ENCODE assay signal across 8 cellular contexts in genomic region chr2:12717988-12718661, GRCh38. TPM values are rescaled to one million over a fixed set of nuclear protein-coding genes. Genes with fewer than 3 reads are reported as not detected.
DNase-seq lines count a peak whose midpoint lies in the region; ATAC-seq and TF ChIP-seq lines count a peak whose summit lies in the region.

No MANE protein-coding gene starts in this region.

- peaks cover 61% of the 10 kb centered on the region for H3K79me2 ChIP-seq in osteoblast (ENCODE audit: insufficient read depth, low read length)

- TF ChIP-seq CTCF in osteoblast (IDR thresholded peaks at IDR 0.05; ENCODE audit: extremely low read depth, low read depth, low read length) = no peak

- DNase-seq in Daoy (ENCODE audit: low read depth) (peak; percentile 55), NCI-H1092 (lab: John Stamatoyannopoulos, UW) (peak; percentile 16), fibroblast of gingiva (ENCODE audit: low read depth) (peak; percentile 10), osteoblast (ENCODE audit: insufficient read length, low spot score, missing footprints) (no peak), NOMO-1 treated with dmso at 0.1 percent for 144 hours (lab: John Stamatoyannopoulos, UW; ENCODE audit: unreplicated experiment) (no peak)
- peak; percentile 24 for DNase-seq in activated T-cell treated with anti-CD3 and anti-CD28 coated beads, Interleukin-2, amount 50 U/mL, for 4 hours

- H3K27me3 Mint-ChIP-seq in activated T-cell treated with anti-CD3 and anti-CD28 coated beads, Interleukin-2, amount 50 U/mL, for 4 hours (ENCODE audit: low read depth) = no peaks in the 10 kb centered on the region

- peaks cover 3% of the 10 kb centered on the region for H4K20me1 ChIP-seq in osteoblast (ENCODE audit: insufficient read depth, low read length)

- H2AFZ ChIP-seq in osteoblast (ENCODE audit: low read length) = peak overlapping the region; percentile 18

- ATAC-seq in activated T-cell treated with anti-CD3 and anti-CD28 coated beads, Interleukin-2, amount 50 U/mL, for 4 hours = peak in 1 of 2 donors; percentile 1
- no peak for ATAC-seq in HG03457 (IDR thresholded peaks at IDR 0.05; ENCODE audit: unreplicated experiment)
- ATAC-seq in GM18519 (IDR thresholded peaks at IDR 0.05; ENCODE audit: low FRiP score, unreplicated experiment) = no peak

- no peaks in the 10 kb centered on the region for H3K9me3 Mint-ChIP-seq in activated T-cell treated with anti-CD3 and anti-CD28 coated beads, Interleukin-2, amount 50 U/mL, for 4 hours

- H3K27ac ChIP-seq in osteoblast (ENCODE audit: low read depth, low read length) = peak overlapping the region; percentile 86

- H3K4me3 ChIP-seq in osteoblast (ENCODE audit: insufficient read depth, low read length) = peak overlapping the region; percentile 93

- peaks cover 64% of the 10 kb centered on the region for H3K4me1 Mint-ChIP-seq in activated T-cell treated with anti-CD3 and anti-CD28 coated beads, Interleukin-2, amount 50 U/mL, for 4 hours (ENCODE audit: low read depth)

- peaks cover 3% of the 10 kb centered on the region for H3K36me3 ChIP-seq in osteoblast (ENCODE audit: insufficient read depth, low read length)

- peak overlapping the region; percentile 85 for H3K4me2 ChIP-seq in osteoblast (ENCODE audit: insufficient read depth, low read length)

- H3K36me3 Mint-ChIP-seq in activated T-cell treated with anti-CD3 and anti-CD28 coated beads, Interleukin-2, amount 50 U/mL, for 4 hours (ENCODE audit: insufficient read depth) = peaks cover 3% of the 10 kb centered on the region

- H3K4me1 ChIP-seq in osteoblast (ENCODE audit: insufficient read depth, low read length) = peaks cover 51% of the 10 kb centered on the region

- H3K9me3 ChIP-seq in osteoblast (ENCODE audit: low read depth, low read length) = no peaks in the 10 kb centered on the region

- H3K4me3 Mint-ChIP-seq in activated T-cell treated with anti-CD3 and anti-CD28 coated beads, Interleukin-2, amount 50 U/mL, for 4 hours = peak overlapping the region; percentile 92

- no peaks in the 10 kb centered on the region for H3K27me3 ChIP-seq in osteoblast (ENCODE audit: insufficient read depth, low read length)

RNA-seq across cellular contexts. Expression of gene TRIB2, which starts 1.4 kb away (rescaled TPM):
- 17.4 and 19.0 TPM in 2 replicates for total RNA-seq in Daoy (2014; rRNA removed; shearing (Covaris generic))
- total RNA-seq in activated T-cell treated with anti-CD3 and anti-CD28 coated beads, Interleukin-2, amount 50 U/mL, for 4 hours = 10 to 100 TPM in 1 of 3 donors, 1 to 10 TPM in 2; 8.8 to 13.3 (median 9.8) TPM
- total RNA-seq in osteoblast = 79.6 and 86.3 TPM in 2 replicates

Comparison
In these comparisons a context has a peak if more than half of its experiments do, and no peak if none do; other contexts are left out.
1. DNase-seq: peak in Daoy (single experiment), NCI-H1092 (single experiment), activated T-cell treated with anti-CD3 and anti-CD28 coated beads, Interleukin-2, amount 50 U/mL, for 4 hours (single experiment) and fibroblast of gingiva (single experiment); none in osteoblast (single experiment) and NOMO-1 treated with dmso at 0.1 percent for 144 hours (single experiment).